Comparison of ENCODE assay signal across 24 cellular contexts in the genomic region with DNA sequence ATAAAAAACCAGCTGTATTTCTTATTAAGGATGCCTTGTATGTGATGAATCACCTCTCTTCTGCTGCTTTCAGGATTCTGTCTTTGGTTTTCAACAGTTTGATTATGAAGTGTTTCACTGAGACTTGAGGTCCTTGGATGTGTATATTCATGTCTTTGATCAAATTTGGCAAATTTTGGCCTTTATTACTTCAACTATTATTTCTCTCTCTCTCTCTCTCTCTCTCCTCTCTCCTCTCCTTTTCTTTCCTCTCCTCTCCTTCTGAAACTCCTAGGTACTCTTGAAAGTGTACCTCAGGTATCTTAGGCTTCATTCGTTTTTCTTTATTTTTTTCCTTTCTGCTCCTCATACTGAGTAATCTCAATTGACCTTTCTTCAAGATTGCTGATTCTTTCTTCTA. TPM values are rescaled to one million over a fixed set of nuclear protein-coding genes. Genes with fewer than 3 reads are reported as not detected.
A peak's percentile ranks its signal among the peaks of the same experiment; 100 is the strongest.
DNase-seq lines count a peak whose midpoint lies in the region; ATAC-seq and TF ChIP-seq lines count a peak whose summit lies in the region.
"Had no signal": no experiment of that assay in that cellular context is flagged by ENCODE, and none has a peak within 500 bp of the region (broad histone marks: within the 10 kb centered on the region; RNA-seq: fewer than 3 reads in every experiment).

No MANE protein-coding gene starts in this region.

- H3K27me3 ChIP-seq in ACC112 (ENCODE audit: insufficient read depth, low read length): no peaks in the 10 kb centered on the region
- H3K27me3 ChIP-seq in esophagus squamous epithelium: peaks cover 0 to 6% (median 0%) of the 10 kb centered on the region in 4 donors
- H3K27me3 ChIP-seq: BE2C, BLaER1 had no signal

- no peak for TF ChIP-seq CTCF in HEK293 (tag by site-specific recombination; IDR thresholded peaks at IDR 0.05)
- no peak for TF ChIP-seq CTCF in osteocyte (IDR thresholded peaks at IDR 0.05)
- no peak for TF ChIP-seq CTCF in esophagus squamous epithelium (IDR thresholded peaks at IDR 0.05)

- H3K9me3 ChIP-seq in HEK293 (ENCODE audit: control insufficient read depth, insufficient read depth, low read depth, low read length) (no peaks in the 10 kb centered on the region), esophagus squamous epithelium (peaks cover 0 to 16% (median 6%) of the 10 kb centered on the region in 3 donors)
- H3K9me3 ChIP-seq: BE2C had no signal

- 82 to 90% methylated on average over 1 of the region's 1 CpG for WGBS in esophagus squamous epithelium, 2 donors

- no peak overlapping the region for H2AFZ ChIP-seq in ACC112 (ENCODE audit: low read length, unreplicated experiment)

- intact Hi-C loops in esophagus squamous epithelium (cut with DNase I): no loop called here

- peak overlapping the region; percentile 82 for H3K27ac Mint-ChIP-seq in osteocyte (ENCODE audit: unreplicated experiment)
- H3K27ac Mint-ChIP-seq: CD14-positive monocyte; CD8-positive, alpha-beta memory T cell had no signal

- H3K4me3 ChIP-seq in ACC112 (ENCODE audit: low read depth, low read length): no peak overlapping the region
- H3K4me3 ChIP-seq in HEK293 (ENCODE audit: low read depth, low read length): no peak overlapping the region
- H3K4me3 ChIP-seq in esophagus squamous epithelium: no peak overlapping the region
- H3K4me3 ChIP-seq: A549, BLaER1 had no signal

- H3K79me2 ChIP-seq in ACC112 (ENCODE audit: control insufficient read depth, insufficient read depth, low read length, unreplicated experiment): no peaks in the 10 kb centered on the region

- H3K27me3 Mint-ChIP-seq in osteocyte (ENCODE audit: unreplicated experiment): no peaks in the 10 kb centered on the region

- peaks cover 11% of the 10 kb centered on the region for H3K36me3 ChIP-seq in ACC112 (ENCODE audit: insufficient read depth, low read length)
- H3K36me3 ChIP-seq in HEK293 (ENCODE audit: control insufficient read depth in 2 of 2, insufficient read depth in 1 of 2, low read length in 2 of 2): no peaks in the 10 kb centered on the region
- H3K36me3 ChIP-seq in esophagus squamous epithelium: no peaks in the 10 kb centered on the region
- H3K36me3 ChIP-seq: BE2C, BLaER1 had no signal

- H3K27ac ChIP-seq in ACC112 (ENCODE audit: low read depth, low read length) (peak overlapping the region; percentile 46; the same call in 1 of the 2 replicates), HEK293 (ENCODE audit: extremely low read depth, low read depth, low read length) (no peak overlapping the region), esophagus squamous epithelium (no peak overlapping the region)
- H3K27ac ChIP-seq: 22Rv1, A549, BLaER1 had no signal

- DNase-seq in OCI-M1 (lab: John Stamatoyannopoulos, UW): peak; percentile 18
- no peak for DNase-seq in osteocyte (ENCODE audit: extremely low spot score, unreplicated experiment)
- DNase-seq in esophagus squamous epithelium (lab: John Stamatoyannopoulos, UW): no peak
- no peak for DNase-seq in iPS-NIHi11 (ENCODE audit: low spot score)
- DNase-seq: ACHN; BE2C; C1 segment of cervical spinal cord; CD4-positive, alpha-beta memory T cell; CD4-positive, CD25-positive, alpha-beta regulatory T cell; CD8-positive, alpha-beta memory T cell; COR-L47; DMS 273 treated with DMSO at 0.1 percent for 48 hours; DMS153; DMS53; DMS79 treated with DMSO at 0.1 percent for 48 hours; GDM1 had no signal

- CTCF ChIA-PET in HEK293 (lab: Yijun Ruan, JAX): interaction anchor here (0.7 to 2.6 kb wide), 3 partner anchors 18 to 183 kb away, joined by 3 to 19 read pairs (median 3); no protein-coding TSS in a partner anchor

- H3K4me1 Mint-ChIP-seq in osteocyte (ENCODE audit: unreplicated experiment): peaks cover 50% of the 10 kb centered on the region
- H3K4me1 Mint-ChIP-seq: CD4-positive, CD25-positive, alpha-beta regulatory T cell; CD8-positive, alpha-beta memory T cell had no signal

- TF ChIP-seq POLR2A in esophagus squamous epithelium (IDR thresholded peaks at IDR 0.05): no peak

- H3K4me1 ChIP-seq in ACC112 (ENCODE audit: control insufficient read depth, insufficient read depth, low read length, unreplicated experiment): peaks cover 28% of the 10 kb centered on the region
- no peaks in the 10 kb centered on the region for H3K4me1 ChIP-seq in HEK293 (ENCODE audit: control insufficient read depth, insufficient read depth, low read length)
- H3K4me1 ChIP-seq in esophagus squamous epithelium: peaks cover 0 to 25% (median 0%) of the 10 kb centered on the region in 3 donors
- H3K4me1 ChIP-seq: A549, BE2C had no signal

- ATAC-seq in HG03520 (IDR thresholded peaks at IDR 0.05; ENCODE audit: unreplicated experiment): no peak
- ATAC-seq: A549, GM12878 had no signal

- POLR2A ChIA-PET in HEK293 (lab: Yijun Ruan, JAX): no interaction called here

- no peak overlapping the region for H3K4me3 Mint-ChIP-seq in osteocyte (ENCODE audit: unreplicated experiment)
- H3K4me3 Mint-ChIP-seq: CD14-positive monocyte; CD4-positive, alpha-beta memory T cell; CD4-positive, CD25-positive, alpha-beta regulatory T cell; CD8-positive, alpha-beta memory T cell had no signal

- peaks cover 27% of the 10 kb centered on the region for H3K9me3 Mint-ChIP-seq in osteocyte (ENCODE audit: unreplicated experiment)

- peaks cover 25% of the 10 kb centered on the region for H3K36me3 Mint-ChIP-seq in osteocyte (ENCODE audit: unreplicated experiment)
- H3K36me3 Mint-ChIP-seq: CD14-positive monocyte; CD4-positive, CD25-positive, alpha-beta regulatory T cell had no signal

TF ChIP-seq in HEK293, 187 proteins besides CTCF, POLR2A, EP300 and RAD21:
- no peak for TF ChIP-seq MZF1 (tag by site-specific recombination; IDR thresholded peaks at IDR 0.05; ENCODE audit: borderline replicate concordance)
- TF ChIP-seq ZNF10 (tag by site-specific recombination; IDR thresholded peaks at IDR 0.05): no peak
- peak; percentile 100 for TF ChIP-seq ZNF558 (tag by site-specific recombination; IDR thresholded peaks at IDR 0.05)

RNA-seq across cellular contexts. Expression of gene LSM3, which starts 43.3 kb away (rescaled TPM):
- total RNA-seq in osteocyte (9.9 and 10.0 TPM in 2 replicates), esophagus squamous epithelium (10 to 100 TPM in 3 of 4 donors, 1 to 10 TPM in 1; 6.3 to 21.5 (median 13.7) TPM)

RNA-seq across cellular contexts. Expression of gene XPC, which starts 43.5 kb away (rescaled TPM):
- total RNA-seq in osteocyte (39.4 and 41.5 TPM in 2 replicates), esophagus squamous epithelium (10 to 100 TPM; 14.4 to 47.9 (median 30.0) TPM)
